Comparison of ENCODE assay signal across 1 cellular context in genomic region chr16:10886739-10887269, GRCh38.
TF ChIP-seq lines count a peak whose summit lies in the region.

No MANE protein-coding gene starts in this region.

TF ChIP-seq in H1, 55 proteins besides CTCF, POLR2A, EP300 and RAD21 (continued from another document):
- TF ChIP-seq MAX (IDR thresholded peaks at IDR 0.05): no peak
TF ChIP-seq in H1: peak in this region for 1.
